9 cellular contexts compared by ENCODE assay signal in the genomic region with DNA sequence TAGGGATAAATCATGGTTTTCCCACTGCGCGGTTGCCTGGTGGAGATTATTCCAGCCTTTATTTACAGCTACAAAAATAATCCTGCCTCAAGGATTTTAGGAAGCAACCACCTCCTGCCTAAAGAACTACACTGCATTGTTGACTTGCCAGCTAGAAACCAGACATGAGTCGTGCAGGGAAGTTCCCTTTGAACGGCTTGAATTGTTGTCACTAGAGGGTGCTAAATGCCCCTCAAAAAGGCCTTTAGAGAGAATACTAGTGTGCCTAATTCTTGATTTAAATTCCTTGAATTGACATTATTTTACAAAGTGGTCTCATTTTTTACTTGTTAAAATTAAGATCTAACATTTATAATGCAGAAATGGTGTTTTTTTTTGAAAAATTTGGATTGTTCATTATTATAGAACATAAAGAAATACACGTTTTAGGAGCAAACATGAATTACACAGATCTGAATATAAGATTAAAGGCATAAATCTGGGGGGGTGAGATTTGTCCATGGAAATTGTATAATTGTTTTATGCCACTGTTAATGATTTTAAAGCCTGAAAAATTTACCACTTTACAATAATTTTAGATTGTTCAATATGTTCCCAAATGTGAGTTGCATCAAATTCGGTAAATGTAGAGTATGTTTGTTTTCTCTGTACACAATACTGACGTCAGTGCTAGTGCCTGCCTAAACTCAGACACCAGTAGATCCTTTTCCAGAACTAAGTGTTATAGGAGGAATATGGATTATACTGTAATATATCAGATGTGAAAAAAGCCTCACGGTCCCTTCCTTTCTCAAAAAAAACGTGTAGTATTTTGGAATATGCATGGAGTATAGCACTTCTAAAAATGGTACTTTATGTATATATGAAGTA. TPM values are rescaled to one million over a fixed set of nuclear protein-coding genes. Genes with fewer than 3 reads are reported as not detected.
DNase-seq lines count a peak whose midpoint lies in the region; ATAC-seq and FAIRE-seq lines count a peak whose summit lies in the region.
"Had no signal": no experiment of that assay in that cellular context is flagged by ENCODE, and none has a peak within 500 bp of the region (broad histone marks: within the 10 kb centered on the region; RNA-seq: fewer than 3 reads in every experiment).

No MANE protein-coding gene starts in this region.

- H3K9me3 ChIP-seq in BLaER1 treated with 17β-estradiol and CSF1 and Interleukin-3, amounts not matched to agents 10 nM and 100 nM (replicated peaks in 1 of 11), result no peaks in the 10 kb centered on the region
- H3K9me3 ChIP-seq in HAP-1, result no peaks in the 10 kb centered on the region
- H3K9me3 ChIP-seq in small intestine (ENCODE audit: control insufficient read depth, low read depth), result no peaks in the 10 kb centered on the region

- H3K4me2 ChIP-seq in BLaER1 treated with 17β-estradiol and CSF1 and Interleukin-3, amounts not matched to agents 10 nM and 100 nM, result peak overlapping the region; percentile 62 to 99 (median 93); a peak in 21 of 22 replicates

- peaks cover 19 to 55% (median 42%) of the 10 kb centered on the region in 10 experiments for H3K4me1 ChIP-seq in BLaER1 treated with 17β-estradiol and CSF1 and Interleukin-3, amounts not matched to agents 10 nM and 100 nM
- H3K4me1 ChIP-seq in HAP-1 (no peaks in the 10 kb centered on the region), small intestine (ENCODE audit: control insufficient read depth in 2 of 2, insufficient read depth in 1 of 2, low read depth in 1 of 2, low read length in 1 of 2) (no peaks in the 10 kb centered on the region)

- H3K27ac Mint-ChIP-seq in activated T-helper 2 cell treated with anti-CD3 and anti-CD28 coated beads, Interferon-gamma antibody, Interleukin-2, Interleukin-4, amounts not matched to agents 10 μg/mL and 5 μg/mL and 100 μg/mL, durations not matched to agents 14 hours and 24 hours and 36 hours, result no peak overlapping the region

- H3K4me3 ChIP-seq in BLaER1 treated with 17β-estradiol and CSF1 and Interleukin-3, amounts not matched to agents 10 nM and 100 nM, result peak overlapping the region in 8 of 10 experiments; percentile 29 to 62 (median 47); a peak in 10 of 20 replicates
- H3K4me3 ChIP-seq in HAP-1 (no peak overlapping the region), small intestine (ENCODE audit: low read depth in 1 of 2, low read length in 2 of 2) (no peak overlapping the region)

- peak; percentile 3 to 9 for DNase-seq in HAP-1 (ENCODE audit: low spot score in 2 of 2)
- DNase-seq in NCI-H446 (lab: John Stamatoyannopoulos, UW), result peak; percentile 7 to 55
- DNase-seq in activated T-helper 2 cell treated with anti-CD3 and anti-CD28 coated beads, Interferon-gamma antibody, Interleukin-2, Interleukin-4, amounts not matched to agents 10 μg/mL and 5 μg/mL and 100 μg/mL, durations not matched to agents 14 hours and 24 hours and 36 hours (ENCODE audit: low spot score), result peak; percentile 21
- DNase-seq in left ventricle myocardium superior, result no peak
- peak; percentile 71 for DNase-seq in small intestine
- no peak for DNase-seq in activated T-cell treated with anti-CD3 and anti-CD28 coated beads, Interleukin-2, amount 50 U/mL, for 48 hours
- DNase-seq in occipital lobe (lab: John Stamatoyannopoulos, UW), result no peak
- DNase-seq: naive B cell had no signal

- H3K36me3 Mint-ChIP-seq in activated T-helper 2 cell treated with anti-CD3 and anti-CD28 coated beads, Interferon-gamma antibody, Interleukin-2, Interleukin-4, amounts not matched to agents 10 μg/mL and 5 μg/mL and 100 μg/mL, durations not matched to agents 14 hours and 24 hours and 36 hours (ENCODE audit: low read depth), result no peaks in the 10 kb centered on the region
- H3K36me3 Mint-ChIP-seq: naive B cell had no signal

- peak overlapping the region in 9 of 11 experiments; percentile 17 to 59 (median 40); a peak in 8 of 22 replicates for H3K9ac ChIP-seq in BLaER1 treated with 17β-estradiol and CSF1 and Interleukin-3, amounts not matched to agents 10 nM and 100 nM

- H3K4me3 Mint-ChIP-seq in activated T-helper 2 cell treated with anti-CD3 and anti-CD28 coated beads, Interferon-gamma antibody, Interleukin-2, Interleukin-4, amounts not matched to agents 10 μg/mL and 5 μg/mL and 100 μg/mL, durations not matched to agents 14 hours and 24 hours and 36 hours (ENCODE audit: low read depth), result no peak overlapping the region
- H3K4me3 Mint-ChIP-seq: naive B cell had no signal

- ATAC-seq in left ventricle myocardium superior, result peak; percentile 91

- H4K20me1 ChIP-seq in BLaER1 treated with 17β-estradiol and CSF1 and Interleukin-3, amounts not matched to agents 10 nM and 100 nM, result no peaks in the 10 kb centered on the region

- 38 to 43% (median 40%) methylated on average over 9 of the region's 9 CpGs for WGBS in small intestine, 3 donors

- peak overlapping the region in 9 of 11 experiments; percentile 16 to 59 (median 53); a peak in 12 of 22 replicates for H3K27ac ChIP-seq in BLaER1 treated with 17β-estradiol and CSF1 and Interleukin-3, amounts not matched to agents 10 nM and 100 nM
- no peak overlapping the region for H3K27ac ChIP-seq in small intestine (ENCODE audit: low read depth in 1 of 2, low read length in 1 of 2)

- no peak for FAIRE-seq in small intestine (lab: Jason Lieb, UNC)

- H3K36me3 ChIP-seq in BLaER1 treated with 17β-estradiol and CSF1 and Interleukin-3, amounts not matched to agents 10 nM and 100 nM, result no peaks in the 10 kb centered on the region
- H3K36me3 ChIP-seq in HAP-1 (replicated peaks) (no peaks in the 10 kb centered on the region), small intestine (ENCODE audit: control insufficient read depth in 2 of 2, insufficient read depth in 2 of 2, low read length in 2 of 2) (no peaks in the 10 kb centered on the region)

- no peaks in the 10 kb centered on the region for H3K27me3 ChIP-seq in BLaER1 treated with 17β-estradiol and CSF1 and Interleukin-3, amounts not matched to agents 10 nM and 100 nM
- no peaks in the 10 kb centered on the region for H3K27me3 ChIP-seq in HAP-1 (ENCODE audit: low read depth)
- H3K27me3 ChIP-seq in small intestine (ENCODE audit: control insufficient read depth in 2 of 2, insufficient read depth in 2 of 2, low read length in 2 of 2), result no peaks in the 10 kb centered on the region

- H3K27me3 Mint-ChIP-seq in activated T-helper 2 cell treated with anti-CD3 and anti-CD28 coated beads, Interferon-gamma antibody, Interleukin-2, Interleukin-4, amounts not matched to agents 10 μg/mL and 5 μg/mL and 100 μg/mL, durations not matched to agents 14 hours and 24 hours and 36 hours (ENCODE audit: low read depth), result peaks cover 31% of the 10 kb centered on the region

- H3K4me1 Mint-ChIP-seq in activated T-helper 2 cell treated with anti-CD3 and anti-CD28 coated beads, Interferon-gamma antibody, Interleukin-2, Interleukin-4, amounts not matched to agents 10 μg/mL and 5 μg/mL and 100 μg/mL, durations not matched to agents 14 hours and 24 hours and 36 hours (ENCODE audit: low read depth), result peaks cover 22% of the 10 kb centered on the region

- intact Hi-C loops in activated T-helper 2 cell treated with anti-CD3 and anti-CD28 coated beads, Interferon-gamma antibody, Interleukin-2, Interleukin-4, amounts not matched to agents 10 μg/mL and 5 μg/mL and 100 μg/mL, durations not matched to agents 14 hours and 24 hours and 36 hours (cut with micrococcal nuclease), result loop anchor here (1.0 to 5.0 kb wide), 5 partner anchors 91 to 632 kb away; no protein-coding TSS in a partner anchor
- intact Hi-C loops in left ventricle myocardium superior (cut with micrococcal nuclease), result no loop called here

- in situ Hi-C loops in HAP-1 (cut with MboI; ENCODE audit: low sequenced_read_pairs), result no loop called here

- no peaks in the 10 kb centered on the region for H3K9me3 Mint-ChIP-seq in activated T-helper 2 cell treated with anti-CD3 and anti-CD28 coated beads, Interferon-gamma antibody, Interleukin-2, Interleukin-4, amounts not matched to agents 10 μg/mL and 5 μg/mL and 100 μg/mL, durations not matched to agents 14 hours and 24 hours and 36 hours
- H3K9me3 Mint-ChIP-seq: naive B cell had no signal

RNA-seq across cellular contexts. Expression of gene ERG, which starts 7.6 kb away (rescaled TPM):
- 0.46 and 0.55 TPM in 2 replicates for total RNA-seq in activated T-helper 2 cell treated with anti-CD3 and anti-CD28 coated beads, Interferon-gamma antibody, Interleukin-2, Interleukin-4, amounts not matched to agents 10 μg/mL and 5 μg/mL and 100 μg/mL, durations not matched to agents 14 hours and 24 hours and 36 hours
- total RNA-seq in left ventricle myocardium superior (19.3 TPM), occipital lobe (1.2 TPM)
- 10 to 100 TPM in 1 of 3 donors, 1 to 10 TPM in 1, under 1 TPM in 1; 0.22 to 10.8 (median 2.4) TPM for polyA plus RNA-seq in small intestine

Comparison
In these comparisons a context has a peak if more than half of its experiments do, and no peak if none do; other contexts are left out.
1. H3K27ac ChIP-seq: peak in BLaER1 treated with 17β-estradiol and CSF1 and Interleukin-3, amounts not matched to agents 10 nM and 100 nM (9 of 11); none in small intestine (0 of 2).
2. H3K4me3 ChIP-seq: peak in BLaER1 treated with 17β-estradiol and CSF1 and Interleukin-3, amounts not matched to agents 10 nM and 100 nM (8 of 10); none in HAP-1 (single experiment) and small intestine (0 of 2).
3. DNase-seq: peak in HAP-1 (2 of 2), NCI-H446 (2 of 2), activated T-helper 2 cell treated with anti-CD3 and anti-CD28 coated beads, Interferon-gamma antibody, Interleukin-2, Interleukin-4, amounts not matched to agents 10 μg/mL and 5 μg/mL and 100 μg/mL, durations not matched to agents 14 hours and 24 hours and 36 hours (single experiment) and small intestine (single experiment); none in left ventricle myocardium superior (single experiment), activated T-cell treated with anti-CD3 and anti-CD28 coated beads, Interleukin-2, amount 50 U/mL, for 48 hours (0 of 2) and occipital lobe (single experiment).